ENCODE assay signal across 1 cellular context in genomic region chr4:106986486-106986885, GRCh38.
TF ChIP-seq lines count a peak whose summit lies in the region.

No MANE protein-coding gene starts in this region.

TF ChIP-seq in HepG2, 621 proteins besides CTCF, POLR2A, EP300 and RAD21 (continued from another document):
- TF ChIP-seq ARID4A (CRISPR knock-in tag; IDR thresholded peaks at IDR 0.05; ENCODE audit: borderline replicate concordance) (no peak), HES4 (CRISPR knock-in tag; IDR thresholded peaks at IDR 0.05; ENCODE audit: borderline replicate concordance) (no peak), SMAD1 (CRISPR knock-in tag; IDR thresholded peaks at IDR 0.05; ENCODE audit: borderline replicate concordance, low read depth) (no peak), ZBTB4 (CRISPR knock-in tag; IDR thresholded peaks at IDR 0.05; ENCODE audit: borderline replicate concordance) (no peak), ZNF569 (CRISPR knock-in tag; IDR thresholded peaks at IDR 0.05; ENCODE audit: borderline replicate concordance) (no peak), RFX5 (IDR thresholded peaks at IDR 0.05; ENCODE audit: low read depth, low read length) (no peak), CHD2 (IDR thresholded peaks at IDR 0.05; ENCODE audit: low read depth, low read length) (no peak), DNMT1 (CRISPR knock-in tag; IDR thresholded peaks at IDR 0.05) (no peak), HIVEP1 (CRISPR knock-in tag; IDR thresholded peaks at IDR 0.05) (no peak), AGO2 (optimal IDR thresholded peaks at IDR 0.05; ENCODE audit: low read depth, low read length) (no peak), ZNF788 (CRISPR knock-in tag; IDR thresholded peaks at IDR 0.05; ENCODE audit: borderline replicate concordance) (no peak), HOXA3 (CRISPR knock-in tag; IDR thresholded peaks at IDR 0.05) (no peak), KAT7 (CRISPR knock-in tag; IDR thresholded peaks at IDR 0.05; ENCODE audit: borderline replicate concordance) (no peak), NPAS2 (CRISPR knock-in tag; IDR thresholded peaks at IDR 0.05; ENCODE audit: borderline replicate concordance) (no peak), DZIP1 (CRISPR knock-in tag; IDR thresholded peaks at IDR 0.05) (no peak), ZNF558 (CRISPR knock-in tag; IDR thresholded peaks at IDR 0.05; ENCODE audit: borderline replicate concordance) (no peak)
TF ChIP-seq in HepG2: peak in this region for 0.
